Comparison of ENCODE assay signal across 11 cellular contexts in genomic region chr9:129494113-129494789, GRCh38.
DNase-seq lines count a peak whose midpoint lies in the region; ATAC-seq and TF ChIP-seq lines count a peak whose summit lies in the region.
"Had no signal": no experiment of that assay in that cellular context is flagged by ENCODE, and none has a peak within 500 bp of the region (broad histone marks: within the 10 kb centered on the region; RNA-seq: fewer than 3 reads in every experiment).

No MANE protein-coding gene starts in this region.

- H3K27ac ChIP-seq in layer of hippocampus (ENCODE audit: low read depth, low read length) (peak overlapping the region; percentile 99), skin epidermis (peak overlapping the region in 17 of 21 experiments; percentile 7 to 100 (median 94))

- CTCF ChIA-PET in Caco-2 (lab: Charles Lee): interaction anchor here (0.6 to 1.6 kb wide), 6 partner anchors 34 to 362 kb away, joined by 3 to 6 read pairs (median 3); partner anchors contain the start of gene IER5L
- CTCF ChIA-PET in T-cell (lab: Charles Lee): interaction anchor here in 1 of 2 donors (0.5 kb wide), 1 partner anchor 366 kb away, joined by 5 read pairs; no protein-coding TSS in a partner anchor

- H3K27me3 Mint-ChIP-seq in Caco-2 (ENCODE audit: insufficient read depth, unreplicated experiment) (no peaks in the 10 kb centered on the region), T-cell (no peaks in the 10 kb centered on the region), natural killer cell (ENCODE audit: low read depth in 2 of 2) (peaks cover 0 to 5% of the 10 kb centered on the region in 2 donors)
- H3K27me3 Mint-ChIP-seq: natural killer cell treated with Interleukin-12 subunit alpha and Interleukin-12 subunit beta and Interleukin-15 and Interleukin-18, amount 100 ng/mL, for 72 hours had no signal

- intact Hi-C loops in Caco-2 (cut with micrococcal nuclease; ENCODE audit: unreplicated experiment) (no loop called here), natural killer cell (cut with micrococcal nuclease) (loop anchor here (10.0 kb wide), 1 partner anchor 61 kb away; no protein-coding TSS in a partner anchor)

- no peak overlapping the region for H3K4me3 ChIP-seq in Caco-2 (ENCODE audit: low read depth, low read length)
- H3K4me3 ChIP-seq in skin epidermis: no peak overlapping the region

- DNase-seq in Caco-2 (peak; percentile 66 to 68), T-cell (no peak), natural killer cell (no peak), COLO668 (lab: John Stamatoyannopoulos, UW; ENCODE audit: unreplicated experiment) (no peak)
- DNase-seq in activated naive CD4-positive, alpha-beta T cell treated with Interleukin-2 at 50 U/mL for 16 hours: no peak
- no peak for DNase-seq in activated CD4-positive, CD25-positive, alpha-beta regulatory T cell treated with anti-CD3 and anti-CD28 coated beads, Interleukin-2, amount 50 U/mL, for 72 hours
- DNase-seq: activated naive CD4-positive, alpha-beta T cell; dermis blood vessel endothelial cell had no signal

- ATAC-seq in T-cell (replicated peaks in 1 of 4): no peak
- no peak for ATAC-seq in natural killer cell
- ATAC-seq: natural killer cell treated with Interleukin-12 subunit alpha and Interleukin-12 subunit beta and Interleukin-15 and Interleukin-18, amount 100 ng/mL, for 72 hours had no signal

- H3K4me1 ChIP-seq in Caco-2: peaks cover 55% of the 10 kb centered on the region

- BruUV-seq in Caco-2 (replicated peaks; lab: Mats Ljungman, UMichigan): no TSS peak

- no peaks in the 10 kb centered on the region for H3K9me3 Mint-ChIP-seq in Caco-2 (ENCODE audit: unreplicated experiment)
- H3K9me3 Mint-ChIP-seq in T-cell: no peaks in the 10 kb centered on the region
- no peaks in the 10 kb centered on the region for H3K9me3 Mint-ChIP-seq in natural killer cell
- H3K9me3 Mint-ChIP-seq: natural killer cell treated with Interleukin-12 subunit alpha and Interleukin-12 subunit beta and Interleukin-15 and Interleukin-18, amount 100 ng/mL, for 72 hours had no signal

- peaks cover 38% of the 10 kb centered on the region for H3K36me3 Mint-ChIP-seq in Caco-2 (ENCODE audit: insufficient read depth, unreplicated experiment)
- H3K36me3 Mint-ChIP-seq in T-cell: peaks cover 3% of the 10 kb centered on the region
- no peaks in the 10 kb centered on the region for H3K36me3 Mint-ChIP-seq in natural killer cell
- H3K36me3 Mint-ChIP-seq: natural killer cell treated with Interleukin-12 subunit alpha and Interleukin-12 subunit beta and Interleukin-15 and Interleukin-18, amount 100 ng/mL, for 72 hours had no signal

- H3K4me3 Mint-ChIP-seq in Caco-2 (ENCODE audit: unreplicated experiment) (peak overlapping the region; percentile 75), T-cell (peak overlapping the region in 2 of 3 donors; percentile 55 to 73), natural killer cell (no peak overlapping the region)
- H3K4me3 Mint-ChIP-seq: natural killer cell treated with Interleukin-12 subunit alpha and Interleukin-12 subunit beta and Interleukin-15 and Interleukin-18, amount 100 ng/mL, for 72 hours had no signal

- H3K27ac Mint-ChIP-seq in Caco-2 (ENCODE audit: unreplicated experiment): peak overlapping the region; percentile 79
- H3K27ac Mint-ChIP-seq in T-cell: no peak overlapping the region
- H3K27ac Mint-ChIP-seq in natural killer cell: no peak overlapping the region

- H3K27me3 ChIP-seq in Caco-2 (replicated peaks; ENCODE audit: control insufficient read depth, insufficient read depth, low read length) (no peaks in the 10 kb centered on the region), layer of hippocampus (ENCODE audit: control insufficient read depth, insufficient read depth, low read length) (no peaks in the 10 kb centered on the region)

- no peak for TF ChIP-seq CTCF in Caco-2 (IDR thresholded peaks at IDR 0.05; ENCODE audit: insufficient read depth in 1 of 2, low read depth in 1 of 2, low read length in 1 of 2, severe bottlenecking in 1 of 2, unreplicated experiment in 1 of 2)
- TF ChIP-seq CTCF in natural killer cell (IDR thresholded peaks at IDR 0.05): no peak

- H3K4me1 Mint-ChIP-seq in Caco-2 (ENCODE audit: low read depth, unreplicated experiment) (peaks cover 52% of the 10 kb centered on the region), T-cell (peaks cover 50 to 56% (median 55%) of the 10 kb centered on the region in 3 donors), natural killer cell (peaks cover 14 to 46% of the 10 kb centered on the region in 2 donors)

- no peaks in the 10 kb centered on the region for H3K36me3 ChIP-seq in Caco-2 (ENCODE audit: control insufficient read depth, insufficient read depth, low read length)

- POLR2A ChIA-PET in Caco-2 (lab: Charles Lee) (interaction anchor here (0.6 to 3.6 kb wide), 6 partner anchors 11 to 362 kb away, joined by 3 to 26 read pairs (median 3); no protein-coding TSS in a partner anchor), T-cell (lab: Charles Lee) (interaction anchor here in 1 of 2 donors (0.7 kb wide), 1 partner anchor 114 kb away, joined by 3 read pairs; no protein-coding TSS in a partner anchor)

- H3K9me3 ChIP-seq in Caco-2: no peaks in the 10 kb centered on the region

Comparison
In these comparisons a context has a peak if more than half of its experiments do, and no peak if none do; other contexts are left out.
1. DNase-seq: peak in Caco-2 (2 of 2); none in T-cell (0 of 34), natural killer cell (single experiment), activated naive CD4-positive, alpha-beta T cell treated with Interleukin-2 at 50 U/mL for 16 hours (single experiment), activated CD4-positive, CD25-positive, alpha-beta regulatory T cell treated with anti-CD3 and anti-CD28 coated beads, Interleukin-2, amount 50 U/mL, for 72 hours (single experiment) and COLO668 (single experiment).